In genomic region chr3:33687406-33688010, GRCh38 we compare ENCODE assay signal across 1 cellular context.
TF ChIP-seq lines count a peak whose summit lies in the region.

No MANE protein-coding gene starts in this region.

TF ChIP-seq in endothelial cell of umbilical vein, 7 proteins besides CTCF, POLR2A, EP300 and RAD21:
- TF ChIP-seq FOS (IDR thresholded peaks at IDR 0.05; ENCODE audit: borderline replicate concordance, insufficient read depth, low read length) (no peak), GATA2 (IDR thresholded peaks at IDR 0.05; ENCODE audit: insufficient read depth, insufficient read length, low read depth, low read length) (no peak), MAX (IDR thresholded peaks at IDR 0.05; ENCODE audit: insufficient read depth, insufficient read length) (no peak), JUN (IDR thresholded peaks at IDR 0.05; ENCODE audit: borderline replicate concordance, insufficient read depth, insufficient read length, low read depth) (no peak), MYC (IDR thresholded peaks at IDR 0.05; ENCODE audit: low read depth, low read length) (no peak), POLR2AphosphoS5 (IDR thresholded peaks at IDR 0.05; ENCODE audit: insufficient read depth, low read depth, low read length) (no peak), EZH2 (IDR thresholded peaks at IDR 0.05; ENCODE audit: borderline replicate concordance, low read depth, low read length, severe bottlenecking) (no peak)
